Comparison of ENCODE assay signal across 2 cellular contexts in genomic region chr16:588639-588888, GRCh38.
TF ChIP-seq lines count a peak whose summit lies in the region.

No MANE protein-coding gene starts in this region.

TF ChIP-seq in endothelial cell of umbilical vein, 7 proteins besides CTCF, POLR2A, EP300 and RAD21:
- TF ChIP-seq JUN (IDR thresholded peaks at IDR 0.05; ENCODE audit: borderline replicate concordance, insufficient read depth, insufficient read length, low read depth) (no peak), EZH2 (IDR thresholded peaks at IDR 0.05; ENCODE audit: borderline replicate concordance, low read depth, low read length, severe bottlenecking) (no peak), MAX (IDR thresholded peaks at IDR 0.05; ENCODE audit: insufficient read depth, insufficient read length) (no peak), POLR2AphosphoS5 (IDR thresholded peaks at IDR 0.05; ENCODE audit: insufficient read depth, low read depth, low read length) (no peak), GATA2 (IDR thresholded peaks at IDR 0.05; ENCODE audit: insufficient read depth, insufficient read length, low read depth, low read length) (no peak), FOS (IDR thresholded peaks at IDR 0.05; ENCODE audit: borderline replicate concordance, insufficient read depth, low read length) (no peak)

TF ChIP-seq in neural cell, 6 proteins besides CTCF, POLR2A, EP300 and RAD21:
- TF ChIP-seq EZH2 (IDR thresholded peaks at IDR 0.05; ENCODE audit: borderline replicate concordance, insufficient read depth, low read length, poor library complexity, severe bottlenecking) (no peak), POLR2AphosphoS5 (IDR thresholded peaks at IDR 0.05) (no peak), TAF1 (IDR thresholded peaks at IDR 0.05; ENCODE audit: low read depth) (no peak), SMC3 (conservative IDR thresholded peaks at IDR 0.05; ENCODE audit: poor library complexity) (no peak), REST (IDR thresholded peaks at IDR 0.05; ENCODE audit: borderline replicate concordance) (no peak), MXI1 (conservative IDR thresholded peaks at IDR 0.05; ENCODE audit: poor library complexity, severe bottlenecking) (no peak)
